9 cellular contexts compared by ENCODE assay signal in genomic region chr20:31711416-31712111, GRCh38. TPM values are rescaled to one million over a fixed set of nuclear protein-coding genes. Genes with fewer than 3 reads are reported as not detected.
DNase-seq lines count a peak whose midpoint lies in the region; ATAC-seq and TF ChIP-seq lines count a peak whose summit lies in the region.
"Had no signal": no experiment of that assay in that cellular context is flagged by ENCODE, and none has a peak within 500 bp of the region (broad histone marks: within the 10 kb centered on the region; RNA-seq: fewer than 3 reads in every experiment).

No MANE protein-coding gene starts in this region.

- no peaks in the 10 kb centered on the region for H3K9me3 ChIP-seq in Loucy (ENCODE audit: insufficient read depth, low read depth, low read length)

- no peak for ATAC-seq in naive thymus-derived CD8-positive, alpha-beta T cell
- no peak for ATAC-seq in GM18873 (IDR thresholded peaks at IDR 0.05; ENCODE audit: low FRiP score, unreplicated experiment)
- no peak for ATAC-seq in HG03378 (IDR thresholded peaks at IDR 0.05; ENCODE audit: unreplicated experiment)

- H3K4me1 ChIP-seq in Loucy (ENCODE audit: insufficient read depth, low read length, poor library complexity, severe bottlenecking) = peaks cover 78% of the 10 kb centered on the region

- H3K36me3 Mint-ChIP-seq in brain = peaks cover 68% of the 10 kb centered on the region
- H3K36me3 Mint-ChIP-seq in naive thymus-derived CD8-positive, alpha-beta T cell = peaks cover 0 to 58% (median 20%) of the 10 kb centered on the region in 3 donors

- peak overlapping the region; percentile 47 for H3K4me3 ChIP-seq in Loucy (ENCODE audit: low read length, poor library complexity, severe bottlenecking)

- TF ChIP-seq CTCF in 22Rv1 (IDR thresholded peaks at IDR 0.05) (no peak), Loucy (conservative IDR thresholded peaks at IDR 0.05; ENCODE audit: low read length) (no peak), brain (conservative IDR thresholded peaks at IDR 0.05) (no peak)

- no peak for DNase-seq in naive thymus-derived CD8-positive, alpha-beta T cell
- DNase-seq in GDM1 (lab: John Stamatoyannopoulos, UW) = no peak
- no peak for DNase-seq in HPDE6-E6E7 (ENCODE audit: extremely low spot score)
- DNase-seq: HCEC 1CT had no signal

- no peaks in the 10 kb centered on the region for H3K9me2 ChIP-seq in Loucy (replicated peaks; ENCODE audit: low read depth, low read length)

- H2AFZ ChIP-seq in Loucy (ENCODE audit: low read length) = no peak overlapping the region

- H3K79me2 ChIP-seq in Loucy (ENCODE audit: insufficient read depth, low read length) = peaks cover 95% of the 10 kb centered on the region

- H3K9me3 Mint-ChIP-seq in brain = no peaks in the 10 kb centered on the region
- H3K9me3 Mint-ChIP-seq in naive thymus-derived CD8-positive, alpha-beta T cell = no peaks in the 10 kb centered on the region

- no peaks in the 10 kb centered on the region for H3K27me3 Mint-ChIP-seq in brain
- H3K27me3 Mint-ChIP-seq in naive thymus-derived CD8-positive, alpha-beta T cell = no peaks in the 10 kb centered on the region

- peaks cover 84% of the 10 kb centered on the region for H3K4me1 Mint-ChIP-seq in brain
- H3K4me1 Mint-ChIP-seq in naive thymus-derived CD8-positive, alpha-beta T cell = peaks cover 27 to 82% (median 76%) of the 10 kb centered on the region in 4 donors

- no peaks in the 10 kb centered on the region for H3F3A ChIP-seq in Loucy (ENCODE audit: low read depth)

- POLR2A ChIA-PET in naive thymus-derived CD8-positive, alpha-beta T cell (lab: Charles Lee) = interaction anchor here (1.4 to 3.4 kb wide), 4 partner anchors 9 to 36 kb away, joined by 3 to 7 read pairs (median 4); partner anchors contain the start of gene BCL2L1

- peak overlapping the region; percentile 61 for H3K27ac ChIP-seq in 22Rv1

- H4K20me1 ChIP-seq in Loucy (ENCODE audit: insufficient read depth, low read length, poor library complexity, severe bottlenecking) = peaks cover 74% of the 10 kb centered on the region

- peak overlapping the region; percentile 48 for H3K9ac ChIP-seq in Loucy (ENCODE audit: low read depth, low read length, poor library complexity, severe bottlenecking)

- peak overlapping the region; percentile 22 to 92 (median 84) for H3K27ac Mint-ChIP-seq in brain
- H3K27ac Mint-ChIP-seq in naive thymus-derived CD8-positive, alpha-beta T cell = peak overlapping the region; percentile 12 to 79 (median 54)

- no peaks in the 10 kb centered on the region for H3K27me3 ChIP-seq in Loucy (ENCODE audit: insufficient read depth, low read length, poor library complexity, severe bottlenecking)

- H3K4me2 ChIP-seq in Loucy (ENCODE audit: low read depth, low read length, poor library complexity, severe bottlenecking) = peak overlapping the region; percentile 98

- peak overlapping the region; percentile 23 to 78 (median 73) for H3K4me3 Mint-ChIP-seq in brain
- peak overlapping the region in 1 of 10 donors; percentile 22 for H3K4me3 Mint-ChIP-seq in naive thymus-derived CD8-positive, alpha-beta T cell

- H3K36me3 ChIP-seq in Loucy (ENCODE audit: insufficient read depth, low read length) = peaks cover 40% of the 10 kb centered on the region

RNA-seq across cellular contexts. Expression of gene BCL2L1, which starts 11.1 kb away (rescaled TPM):
- 184 TPM for polyA plus RNA-seq in brain (ENCODE audit: insufficient read depth, low read depth, low replicate concordance)
- total RNA-seq in naive thymus-derived CD8-positive, alpha-beta T cell = 10 to 100 TPM; 14.8 to 17.7 TPM
- polyA plus RNA-seq in naive thymus-derived CD8-positive, alpha-beta T cell = 10 to 100 TPM in 1 of 3 donors, 1 to 10 TPM in 2; 8.0 to 15.4 (median 8.2) TPM

RNA-seq across cellular contexts. Expression of gene TPX2, which starts 27.5 kb away (rescaled TPM):
- polyA plus RNA-seq in brain (ENCODE audit: insufficient read depth, low read depth, low replicate concordance) = 150 TPM
- under 1 TPM; 0.16 to 0.22 TPM for total RNA-seq in naive thymus-derived CD8-positive, alpha-beta T cell
- under 1 TPM in 2 of 3 donors, not detected in 1; 0.30 to 0.50 TPM for polyA plus RNA-seq in naive thymus-derived CD8-positive, alpha-beta T cell

Comparison
In these comparisons a context has a peak if more than half of its experiments do, and no peak if none do; other contexts are left out.
1. RNA of gene BCL2L1, which starts 11.1 kb away (polyA plus RNA-seq): 184 TPM in brain (single experiment); 8.0 to 15.4 TPM in naive thymus-derived CD8-positive, alpha-beta T cell; every median in the first group is over 10 times any median in the second.
2. RNA of gene TPX2, which starts 27.5 kb away (polyA plus RNA-seq): 150 TPM in brain (single experiment); 0.30 to 0.50 TPM in naive thymus-derived CD8-positive, alpha-beta T cell; every median in the first group is over 100 times any median in the second.